27 cellular contexts compared by ENCODE assay signal in the genomic region with DNA sequence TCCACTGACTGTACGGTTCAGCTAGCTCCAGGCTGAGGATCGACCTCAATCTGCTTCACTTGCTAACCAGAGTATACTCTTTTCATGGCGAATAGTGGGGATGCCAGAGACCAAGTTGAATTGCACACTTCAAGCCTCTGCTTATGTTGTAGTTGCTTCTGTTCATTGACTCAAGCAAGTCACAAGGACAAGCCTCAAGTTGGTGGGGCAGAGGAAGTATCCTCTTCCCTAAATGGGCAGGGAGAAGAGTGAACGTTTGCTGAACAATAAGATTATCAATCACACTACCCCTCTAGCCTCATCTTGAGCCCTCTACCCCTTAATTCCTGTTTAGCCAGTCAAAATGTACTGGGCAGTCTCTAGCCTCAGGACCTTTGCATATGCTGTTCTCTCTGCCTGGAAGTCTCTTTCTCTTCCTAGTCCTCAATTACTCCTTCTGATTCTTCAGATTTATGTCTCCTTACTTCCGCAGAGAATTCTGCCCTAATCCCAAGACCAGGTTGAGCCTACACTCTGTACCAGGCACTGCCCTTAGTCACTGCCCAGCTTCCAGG.
"Had no signal": no experiment of that assay in that cellular context is flagged by ENCODE, and none has a peak within 500 bp of the region (broad histone marks: within the 10 kb centered on the region; RNA-seq: fewer than 3 reads in every experiment).

No MANE protein-coding gene starts in this region.

- H3K79me2 ChIP-seq: parathyroid adenoma had no signal

- H3K27me3 ChIP-seq: body of pancreas, cardiac muscle cell, tibial nerve, vagina had no signal

- H3K4me3 ChIP-seq: body of pancreas, cardiac muscle cell, lower lobe of right lung, mucosa of descending colon, tibial nerve, vagina had no signal

- H2AFZ ChIP-seq: parathyroid adenoma had no signal

- H3K36me3 ChIP-seq: cardiac muscle cell, lower lobe of right lung, tibial nerve, vagina had no signal

- FAIRE-seq: kidney had no signal

- H3K4me1 ChIP-seq: body of pancreas, parathyroid adenoma had no signal

- H3K9ac ChIP-seq: parathyroid adenoma had no signal

- ATAC-seq: activated CD4-positive, alpha-beta T cell treated with anti-CD3 and anti-CD28 coated beads for 36 hours; activated T-cell treated with anti-CD3 and anti-CD28 coated beads, Interleukin-2, amount 50 U/mL, for 4 hours; body of pancreas; left lobe of liver; lower lobe of right lung; mucosa of descending colon; right cardiac atrium had no signal

- H3K27ac ChIP-seq: body of pancreas, cardiac muscle cell, lower lobe of right lung, parathyroid adenoma had no signal

- DNase-seq: activated B cell treated with CpG ODN at 0.5 μM for 24 hours; activated CD4-positive, alpha-beta T cell treated with anti-CD3 and anti-CD28 coated beads for 36 hours; activated CD4-positive, alpha-beta T cell treated with anti-CD3 and anti-CD28 coated beads, Interleukin-2, amount 50 U/mL, for 4 hours; activated CD8-positive, alpha-beta memory T cell treated with anti-CD3 and anti-CD28 coated beads for 24 hours; activated CD8-positive, alpha-beta memory T cell treated with anti-CD3 and anti-CD28 coated beads, Interleukin-2, amount 50 U/mL, for 4 hours; activated naive CD4-positive, alpha-beta T cell; activated naive CD8-positive, alpha-beta T cell treated with anti-CD3 and anti-CD28 coated beads, Interleukin-2, amount 10 ng/mL, durations not matched to agents 7 days and 5 days; activated T-cell treated with anti-CD3 and anti-CD28 coated beads, Interleukin-2, amount 50 U/mL, for 4 hours; anterior cingulate cortex; body of pancreas; effector CD8-positive, alpha-beta T cell; erythroblast; foreskin fibroblast; kidney; lower lobe of right lung; mesendoderm; mucosa of descending colon; nucleus accumbens; right cardiac atrium; stimulated activated CD4-positive, alpha-beta T cell treated with anti-CD3 and anti-CD28 coated beads, Interleukin-4, amount 100 ng/mL, for 24 hours; stimulated activated naive CD4-positive, alpha-beta T cell treated with Interleukin-2 at 50 U/mL for 16 hours; T-helper 9 cell had no signal

- H3K9me3 ChIP-seq: body of pancreas, lower lobe of right lung, mucosa of descending colon, tibial nerve, vagina had no signal
